In genomic region chr2:28354920-28355520, GRCh38 we compare ENCODE assay signal across 12 cellular contexts. TPM values are rescaled to one million over a fixed set of nuclear protein-coding genes. Genes with fewer than 3 reads are reported as not detected.
DNase-seq lines count a peak whose midpoint lies in the region; ATAC-seq and TF ChIP-seq lines count a peak whose summit lies in the region.
"Had no signal": no experiment of that assay in that cellular context is flagged by ENCODE, and none has a peak within 500 bp of the region (broad histone marks: within the 10 kb centered on the region; RNA-seq: fewer than 3 reads in every experiment).

No MANE protein-coding gene starts in this region.

- H3K4me1 ChIP-seq in heart right ventricle: peaks cover 17 to 39% (median 20%) of the 10 kb centered on the region in 9 donors
- H3K4me1 ChIP-seq in esophagus muscularis mucosa: peaks cover 20 to 22% (median 21%) of the 10 kb centered on the region in 4 donors
- H3K4me1 ChIP-seq in naive thymus-derived CD4-positive, alpha-beta T cell (ENCODE audit: control insufficient read depth in 2 of 2, insufficient read depth in 2 of 2, low read length in 2 of 2): peaks cover 16 to 19% of the 10 kb centered on the region in 2 donors
- H3K4me1 ChIP-seq in OCI-LY7 (ENCODE audit: insufficient read depth, low read length, poor library complexity, severe bottlenecking): no peaks in the 10 kb centered on the region

- no peak for DNase-seq in heart right ventricle
- no peak for DNase-seq in Right ventricle myocardium superior
- no peak for DNase-seq in esophagus muscularis mucosa (ENCODE audit: extremely low spot score)
- peak; percentile 76 for DNase-seq in posterior vena cava (ENCODE audit: low spot score)
- no peak for DNase-seq in naive thymus-derived CD4-positive, alpha-beta T cell
- no peak for DNase-seq in OCI-LY7 (ENCODE audit: low spot score)
- DNase-seq: effector memory CD4-positive, alpha-beta T cell; H7; NCI-H510A treated with DMSO at 0.1 percent for 48 hours; RPMI8226 had no signal

- H3K79me2 ChIP-seq in OCI-LY7 (ENCODE audit: insufficient read depth, low read depth, low read length): no peaks in the 10 kb centered on the region

- peaks cover 12 to 30% (median 24%) of the 10 kb centered on the region in 7 donors for H3K4me1 Mint-ChIP-seq in naive thymus-derived CD4-positive, alpha-beta T cell

- H3K27me3 ChIP-seq in heart right ventricle (no peaks in the 10 kb centered on the region), esophagus muscularis mucosa (no peaks in the 10 kb centered on the region)
- no peaks in the 10 kb centered on the region for H3K27me3 ChIP-seq in naive thymus-derived CD4-positive, alpha-beta T cell (ENCODE audit: control insufficient read depth in 2 of 2, insufficient read depth in 2 of 2, low read length in 2 of 2)

- no peaks in the 10 kb centered on the region for H3K9me3 ChIP-seq in heart right ventricle
- no peaks in the 10 kb centered on the region for H3K9me3 ChIP-seq in esophagus muscularis mucosa
- H3K9me3 ChIP-seq in naive thymus-derived CD4-positive, alpha-beta T cell (ENCODE audit: control insufficient read depth in 2 of 3, low read length in 3 of 3): no peaks in the 10 kb centered on the region
- H3K9me3 ChIP-seq in OCI-LY7 (ENCODE audit: low read length): no peaks in the 10 kb centered on the region

- TF ChIP-seq EP300 in esophagus muscularis mucosa (IDR thresholded peaks at IDR 0.05): no peak

- no peak for TF ChIP-seq CTCF in heart right ventricle (IDR thresholded peaks at IDR 0.05)
- TF ChIP-seq CTCF in esophagus muscularis mucosa (IDR thresholded peaks at IDR 0.05): no peak
- no peak for TF ChIP-seq CTCF in OCI-LY7 (conservative IDR thresholded peaks at IDR 0.05; ENCODE audit: low read length)

- ATAC-seq in heart right ventricle: peak in 2 of 8 donors; percentile 1 to 3
- ATAC-seq in Right ventricle myocardium superior (ENCODE audit: poor library complexity): no peak
- no peak for ATAC-seq in naive thymus-derived CD4-positive, alpha-beta T cell
- ATAC-seq in HG02798 (IDR thresholded peaks at IDR 0.05; ENCODE audit: poor library complexity, unreplicated experiment): no peak
- no peak for ATAC-seq in GM21360 (IDR thresholded peaks at IDR 0.05; ENCODE audit: unreplicated experiment)

- no peaks in the 10 kb centered on the region for H3K9me3 Mint-ChIP-seq in naive thymus-derived CD4-positive, alpha-beta T cell

- BruUV-seq in OCI-LY7 (replicated peaks; lab: Mats Ljungman, UMichigan): no TSS peak

- intact Hi-C loops in heart right ventricle (cut with DNase I) (no loop called here), Right ventricle myocardium superior (cut with DNase I) (no loop called here), esophagus muscularis mucosa (cut with DNase I) (no loop called here), posterior vena cava (cut with DNase I) (no loop called here), OCI-LY7 (cut with micrococcal nuclease; ENCODE audit: unreplicated experiment) (no loop called here)
- intact Hi-C loops in naive thymus-derived CD4-positive, alpha-beta T cell (cut with micrococcal nuclease): no loop called here

- POLR2A ChIA-PET in naive thymus-derived CD4-positive, alpha-beta T cell (lab: Charles Lee): no interaction called here
- POLR2A ChIA-PET in OCI-LY7 (lab: Charles Lee): no interaction called here

- no peaks in the 10 kb centered on the region for H3K9me2 ChIP-seq in OCI-LY7 (ENCODE audit: insufficient read depth, low read length)

- CTCF ChIA-PET in naive thymus-derived CD4-positive, alpha-beta T cell (lab: Charles Lee): no interaction called here
- CTCF ChIA-PET in OCI-LY7 (lab: Charles Lee; ENCODE audit: unreplicated experiment): no interaction called here

- no peak overlapping the region for H2AFZ ChIP-seq in OCI-LY7 (ENCODE audit: low read length)

- no peak overlapping the region for H3K4me3 ChIP-seq in heart right ventricle
- H3K4me3 ChIP-seq in esophagus muscularis mucosa: no peak overlapping the region
- no peak overlapping the region for H3K4me3 ChIP-seq in naive thymus-derived CD4-positive, alpha-beta T cell (ENCODE audit: low read length)
- no peak overlapping the region for H3K4me3 ChIP-seq in OCI-LY7 (ENCODE audit: low read depth, low read length, poor library complexity, severe bottlenecking)

- peaks cover 0 to 6% (median 0%) of the 10 kb centered on the region in 5 donors for H3K27me3 Mint-ChIP-seq in naive thymus-derived CD4-positive, alpha-beta T cell

- no peak for TF ChIP-seq POLR2A in esophagus muscularis mucosa (IDR thresholded peaks at IDR 0.05; ENCODE audit: low read depth)

- no peaks in the 10 kb centered on the region for H4K20me1 ChIP-seq in OCI-LY7 (ENCODE audit: insufficient read depth, low read length)

- H3K4me3 Mint-ChIP-seq in naive thymus-derived CD4-positive, alpha-beta T cell: no peak overlapping the region

- H3K36me3 Mint-ChIP-seq in naive thymus-derived CD4-positive, alpha-beta T cell: peaks cover 0 to 4% (median 0%) of the 10 kb centered on the region in 5 donors

- no peak overlapping the region for H3K27ac Mint-ChIP-seq in naive thymus-derived CD4-positive, alpha-beta T cell

- 81% methylated on average over 10 of the region's 10 CpGs for WGBS in heart right ventricle, 2 donors
- WGBS in esophagus muscularis mucosa: 97% methylated on average over 8 of the region's 10 CpGs

- H3K4me2 ChIP-seq in OCI-LY7 (ENCODE audit: low read length): no peak overlapping the region

- H3K27ac ChIP-seq in heart right ventricle (peak overlapping the region; percentile 75 to 97 (median 90)), esophagus muscularis mucosa (replicated peaks in 1 of 4) (peak overlapping the region; percentile 73 to 83 (median 82)), OCI-LY7 (ENCODE audit: low read depth, low read length, poor library complexity, severe bottlenecking) (no peak overlapping the region)
- H3K27ac ChIP-seq in naive thymus-derived CD4-positive, alpha-beta T cell (ENCODE audit: low read depth, low read length): no peak overlapping the region

- H3K36me3 ChIP-seq in heart right ventricle: no peaks in the 10 kb centered on the region
- H3K36me3 ChIP-seq in esophagus muscularis mucosa: no peaks in the 10 kb centered on the region
- no peaks in the 10 kb centered on the region for H3K36me3 ChIP-seq in naive thymus-derived CD4-positive, alpha-beta T cell (ENCODE audit: control insufficient read depth in 2 of 3, insufficient read depth in 3 of 3, low read length in 3 of 3)
- no peaks in the 10 kb centered on the region for H3K36me3 ChIP-seq in OCI-LY7 (ENCODE audit: insufficient read depth, low read length)

RNA-seq across cellular contexts. Expression of gene FOSL2, which starts 37.6 kb away (rescaled TPM):
- 100 to 1,000 TPM in 1 of 10 donors, 10 to 100 TPM in 9; 29.7 to 182 (median 60.3) TPM for total RNA-seq in heart right ventricle
- 10 to 100 TPM; 16.5 to 24.0 TPM for polyA plus RNA-seq in heart right ventricle
- total RNA-seq in Right ventricle myocardium superior: 45.7 TPM
- 100 to 1,000 TPM in 3 of 4 donors, 10 to 100 TPM in 1; 68.9 to 332 (median 176) TPM for total RNA-seq in esophagus muscularis mucosa
- 100 to 1,000 TPM; 105 to 141 TPM for total RNA-seq in posterior vena cava
- 100 to 1,000 TPM in 1 of 5 experiments, 10 to 100 TPM in 2, 1 to 10 TPM in 1, under 1 TPM in 1; 0.81 to 251 (median 33.9) TPM for total RNA-seq in naive thymus-derived CD4-positive, alpha-beta T cell
- polyA plus RNA-seq in naive thymus-derived CD4-positive, alpha-beta T cell: 1 to 10 TPM in 1 of 2 donors, under 1 TPM in 1; 0.25 to 1.3 TPM
- 0.03 and 0.35 TPM in 2 replicates for total RNA-seq in OCI-LY7 (2014; rRNA removed; shearing (Covaris generic))
- total RNA-seq in OCI-LY7 (2022): 0.39 and 1.0 TPM in 2 replicates

Comparison
In these comparisons a context has a peak if more than half of its experiments do, and no peak if none do; other contexts are left out.
1. H3K27ac ChIP-seq: peak in heart right ventricle (10 of 10) and esophagus muscularis mucosa (4 of 4); none in naive thymus-derived CD4-positive, alpha-beta T cell (single experiment) and OCI-LY7 (single experiment).